In the genomic region with DNA sequence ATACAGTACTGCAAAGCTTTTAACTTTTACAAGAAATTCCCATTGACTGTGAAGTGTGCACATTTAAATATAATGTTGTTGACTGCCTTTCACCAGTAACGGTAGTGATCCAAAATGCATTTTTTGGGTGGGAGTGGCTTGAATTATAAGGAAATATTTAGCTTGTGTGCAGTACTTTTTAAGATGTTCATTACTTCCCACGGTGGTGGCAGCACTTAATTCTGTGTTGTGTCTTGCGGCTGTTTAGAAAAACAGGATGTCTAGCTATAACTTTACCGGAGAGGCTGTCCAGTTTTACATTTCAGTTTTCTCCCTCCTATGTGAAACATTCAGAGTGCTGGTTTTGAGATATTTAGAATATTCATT, we compare ENCODE assay signal across 10 cellular contexts. TPM values are rescaled to one million over a fixed set of nuclear protein-coding genes. Genes with fewer than 3 reads are reported as not detected.
A peak's percentile ranks its signal among the peaks of the same experiment; 100 is the strongest.
DNase-seq lines count a peak whose midpoint lies in the region; ATAC-seq and TF ChIP-seq lines count a peak whose summit lies in the region.
"Had no signal": no experiment of that assay in that cellular context is flagged by ENCODE, and none has a peak within 500 bp of the region (broad histone marks: within the 10 kb centered on the region; RNA-seq: fewer than 3 reads in every experiment).

No MANE protein-coding gene starts in this region.

- peaks cover 5% of the 10 kb centered on the region for H3K27me3 Mint-ChIP-seq in activated CD8-positive, alpha-beta memory T cell treated with anti-CD3 and anti-CD28 coated beads, Interleukin-2, amount 10 ng/mL, durations not matched to agents 7 days and 5 days
- no peaks in the 10 kb centered on the region for H3K27me3 Mint-ChIP-seq in activated CD8-positive, alpha-beta T cell treated with anti-CD3 and anti-CD28 coated beads for 36 hours

- H3K9me3 Mint-ChIP-seq in activated CD8-positive, alpha-beta memory T cell treated with anti-CD3 and anti-CD28 coated beads, Interleukin-2, amount 10 ng/mL, durations not matched to agents 7 days and 5 days (ENCODE audit: low read depth) = no peaks in the 10 kb centered on the region
- H3K9me3 Mint-ChIP-seq in activated CD8-positive, alpha-beta T cell treated with anti-CD3 and anti-CD28 coated beads for 36 hours = peaks cover 2% of the 10 kb centered on the region

- POLR2A ChIA-PET in activated CD8-positive, alpha-beta T cell treated with anti-CD3 and anti-CD28 coated beads for 36 hours (lab: Charles Lee) = interaction anchor here (0.6 to 6.6 kb wide), 17 partner anchors 9 to 105 kb away, joined by 3 to 36 read pairs (median 6); no protein-coding TSS in a partner anchor

- H3K27ac Mint-ChIP-seq in activated CD8-positive, alpha-beta memory T cell treated with anti-CD3 and anti-CD28 coated beads, Interleukin-2, amount 10 ng/mL, durations not matched to agents 7 days and 5 days = peak overlapping the region; percentile 92
- peak overlapping the region; percentile 84 for H3K27ac Mint-ChIP-seq in activated CD8-positive, alpha-beta T cell treated with anti-CD3 and anti-CD28 coated beads for 36 hours

- H3K27ac ChIP-seq in iPS-20b (ENCODE audit: low read length) = no peak overlapping the region
- H3K27ac ChIP-seq in thymus (ENCODE audit: low read depth) = no peak overlapping the region

- H3K9me3 ChIP-seq in iPS-20b (ENCODE audit: insufficient read depth, low read depth, low read length) (no peaks in the 10 kb centered on the region), thymus (ENCODE audit: control insufficient read depth) (no peaks in the 10 kb centered on the region)

- H3K4me3 ChIP-seq in iPS-20b (ENCODE audit: low read length) (peak overlapping the region; percentile 86), thymus (ENCODE audit: low read length) (peak overlapping the region; percentile 85)

- H3K4me3 Mint-ChIP-seq in activated CD8-positive, alpha-beta memory T cell treated with anti-CD3 and anti-CD28 coated beads, Interleukin-2, amount 10 ng/mL, durations not matched to agents 7 days and 5 days = peak overlapping the region; percentile 88
- peak overlapping the region; percentile 98 for H3K4me3 Mint-ChIP-seq in activated CD8-positive, alpha-beta T cell treated with anti-CD3 and anti-CD28 coated beads for 36 hours

- peaks cover 60% of the 10 kb centered on the region for H3K4me1 Mint-ChIP-seq in activated CD8-positive, alpha-beta memory T cell treated with anti-CD3 and anti-CD28 coated beads, Interleukin-2, amount 10 ng/mL, durations not matched to agents 7 days and 5 days
- H3K4me1 Mint-ChIP-seq in activated CD8-positive, alpha-beta T cell treated with anti-CD3 and anti-CD28 coated beads for 36 hours (ENCODE audit: low read depth) = peaks cover 47% of the 10 kb centered on the region

- H3K36me3 ChIP-seq in iPS-20b (ENCODE audit: insufficient read depth, low read depth, low read length) = peaks cover 16% of the 10 kb centered on the region; the same call in 1 of the 2 replicates
- H3K36me3 ChIP-seq in thymus (ENCODE audit: control insufficient read depth, insufficient read depth) = no peaks in the 10 kb centered on the region

- H3K27me3 ChIP-seq in iPS-20b (ENCODE audit: insufficient read depth, low read length) (peaks cover 15% of the 10 kb centered on the region), thymus (ENCODE audit: control insufficient read depth, insufficient read depth) (no peaks in the 10 kb centered on the region)

- DNase-seq in activated CD8-positive, alpha-beta memory T cell treated with anti-CD3 and anti-CD28 coated beads, Interleukin-2, amount 10 ng/mL, durations not matched to agents 7 days and 5 days = peak; percentile 59
- DNase-seq in activated CD8-positive, alpha-beta memory T cell treated with anti-CD3 and anti-CD28 coated beads, Interleukin-2, amount 50 U/mL, for 4 hours = no peak
- no peak for DNase-seq in activated CD8-positive, alpha-beta T cell treated with anti-CD3 and anti-CD28 coated beads for 36 hours
- DNase-seq in kidney tubule cell (ENCODE audit: low spot score) (no peak), cerebellum (ENCODE audit: low spot score) (no peak), OCI-M2 (lab: John Stamatoyannopoulos, UW; ENCODE audit: unreplicated experiment) (no peak)
- DNase-seq: cerebellar nuclear complex, KG1 had no signal

- CTCF ChIA-PET in activated CD8-positive, alpha-beta memory T cell treated with anti-CD3 and anti-CD28 coated beads, Interleukin-2, amount 10 ng/mL, durations not matched to agents 7 days and 5 days (lab: Charles Lee) = interaction anchor here (0.8 to 6.5 kb wide), 18 partner anchors 13 to 122 kb away, joined by 3 to 75 read pairs (median 5); no protein-coding TSS in a partner anchor
- CTCF ChIA-PET in activated CD8-positive, alpha-beta T cell treated with anti-CD3 and anti-CD28 coated beads for 36 hours (lab: Charles Lee) = interaction anchor here (0.8 to 4.3 kb wide), 17 partner anchors 11 to 175 kb away, joined by 3 to 26 read pairs (median 5); a partner anchor contains a TSS

- H3K4me1 ChIP-seq in iPS-20b (ENCODE audit: insufficient read depth, low read length) = peaks cover 15% of the 10 kb centered on the region; the same call in 1 of the 2 replicates
- peaks cover 27% of the 10 kb centered on the region for H3K4me1 ChIP-seq in thymus (ENCODE audit: control insufficient read depth, insufficient read depth, low read length)

- intact Hi-C loops in activated CD8-positive, alpha-beta T cell treated with anti-CD3 and anti-CD28 coated beads for 36 hours (cut with micrococcal nuclease) = loop anchor here (1.0 to 5.0 kb wide), 4 partner anchors 29 to 106 kb away; no protein-coding TSS in a partner anchor

- H3K36me3 Mint-ChIP-seq in activated CD8-positive, alpha-beta memory T cell treated with anti-CD3 and anti-CD28 coated beads, Interleukin-2, amount 10 ng/mL, durations not matched to agents 7 days and 5 days = peaks cover 23% of the 10 kb centered on the region
- peaks cover 54% of the 10 kb centered on the region for H3K36me3 Mint-ChIP-seq in activated CD8-positive, alpha-beta T cell treated with anti-CD3 and anti-CD28 coated beads for 36 hours (ENCODE audit: low read depth)

- ATAC-seq in activated CD8-positive, alpha-beta memory T cell treated with anti-CD3 and anti-CD28 coated beads, Interleukin-2, amount 10 ng/mL, durations not matched to agents 7 days and 5 days = no peak
- ATAC-seq in activated CD8-positive, alpha-beta T cell treated with anti-CD3 and anti-CD28 coated beads for 36 hours = no peak

- H3K9ac ChIP-seq in iPS-20b (ENCODE audit: low read depth, low read length) = no peak overlapping the region

- WGBS in thymus = 0% methylated on average over 4 of the region's 4 CpGs

- no peak for TF ChIP-seq CTCF in activated CD8-positive, alpha-beta T cell treated with anti-CD3 and anti-CD28 coated beads for 36 hours (IDR thresholded peaks at IDR 0.05)

RNA-seq across cellular contexts. Expression of a gene that starts 1.7 kb away (rescaled TPM):
- total RNA-seq in activated CD8-positive, alpha-beta memory T cell treated with anti-CD3 and anti-CD28 coated beads, Interleukin-2, amount 10 ng/mL, durations not matched to agents 7 days and 5 days = 10 to 100 TPM; 29.2 to 34.0 TPM
- 10 to 100 TPM; 51.7 to 52.4 TPM for total RNA-seq in activated CD8-positive, alpha-beta T cell treated with anti-CD3 and anti-CD28 coated beads for 36 hours
- polyA plus RNA-seq in thymus = 32.8 TPM
- total RNA-seq in cerebellum = 35.9 TPM
